Comparison of ENCODE assay signal across 1 cellular context in genomic region chr20:23293689-23294088, GRCh38.
TF ChIP-seq lines count a peak whose summit lies in the region.

No MANE protein-coding gene starts in this region.

TF ChIP-seq in IMR-90, 13 proteins besides CTCF, POLR2A, EP300 and RAD21:
- TF ChIP-seq RCOR1 (IDR thresholded peaks at IDR 0.05; ENCODE audit: insufficient replicate concordance, low read length) = no peak
- TF ChIP-seq MAFK (IDR thresholded peaks at IDR 0.05; ENCODE audit: low read depth, low read length) = no peak
- TF ChIP-seq FOS (IDR thresholded peaks at IDR 0.05; ENCODE audit: low read depth, low read length) = no peak
- TF ChIP-seq CHD1 (IDR thresholded peaks at IDR 0.05; ENCODE audit: low read depth, low read length) = no peak
- no peak for TF ChIP-seq RFX5 (IDR thresholded peaks at IDR 0.05; ENCODE audit: low read depth, low read length)
- TF ChIP-seq, protein P1, sequence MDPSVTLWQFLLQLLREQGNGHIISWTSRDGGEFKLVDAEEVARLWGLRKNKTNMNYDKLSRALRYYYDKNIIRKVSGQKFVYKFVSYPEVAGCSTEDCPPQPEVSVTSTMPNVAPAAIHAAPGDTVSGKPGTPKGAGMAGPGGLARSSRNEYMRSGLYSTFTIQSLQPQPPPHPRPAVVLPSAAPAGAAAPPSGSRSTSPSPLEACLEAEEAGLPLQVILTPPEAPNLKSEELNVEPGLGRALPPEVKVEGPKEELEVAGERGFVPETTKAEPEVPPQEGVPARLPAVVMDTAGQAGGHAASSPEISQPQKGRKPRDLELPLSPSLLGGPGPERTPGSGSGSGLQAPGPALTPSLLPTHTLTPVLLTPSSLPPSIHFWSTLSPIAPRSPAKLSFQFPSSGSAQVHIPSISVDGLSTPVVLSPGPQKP (IDR thresholded peaks at IDR 0.05; ENCODE audit: borderline replicate concordance, low read depth, low read length) = no peak
- no peak for TF ChIP-seq NFE2L2 (IDR thresholded peaks at IDR 0.05; ENCODE audit: low read depth, low read length)
- no peak for TF ChIP-seq MXI1 (IDR thresholded peaks at IDR 0.05; ENCODE audit: borderline replicate concordance, low read depth, low read length)
- no peak for TF ChIP-seq MAZ (IDR thresholded peaks at IDR 0.05; ENCODE audit: borderline replicate concordance, low read depth, low read length)
- no peak for TF ChIP-seq CEBPB (IDR thresholded peaks at IDR 0.05; ENCODE audit: low read depth, low read length)
- no peak for TF ChIP-seq SMC3 (IDR thresholded peaks at IDR 0.05; ENCODE audit: low read depth, low read length)
- TF ChIP-seq, protein P2, sequence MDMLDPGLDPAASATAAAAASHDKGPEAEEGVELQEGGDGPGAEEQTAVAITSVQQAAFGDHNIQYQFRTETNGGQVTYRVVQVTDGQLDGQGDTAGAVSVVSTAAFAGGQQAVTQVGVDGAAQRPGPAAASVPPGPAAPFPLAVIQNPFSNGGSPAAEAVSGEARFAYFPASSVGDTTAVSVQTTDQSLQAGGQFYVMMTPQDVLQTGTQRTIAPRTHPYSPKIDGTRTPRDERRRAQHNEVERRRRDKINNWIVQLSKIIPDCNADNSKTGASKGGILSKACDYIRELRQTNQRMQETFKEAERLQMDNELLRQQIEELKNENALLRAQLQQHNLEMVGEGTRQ (IDR thresholded peaks at IDR 0.05; ENCODE audit: low read depth, low read length) = no peak
